8 cellular contexts compared by ENCODE assay signal in genomic region chrX:154918060-154918483, GRCh38. TPM values are rescaled to one million over a fixed set of nuclear protein-coding genes. Genes with fewer than 3 reads are reported as not detected.
DNase-seq lines count a peak whose midpoint lies in the region; ATAC-seq, FAIRE-seq and TF ChIP-seq lines count a peak whose summit lies in the region.

No MANE protein-coding gene starts in this region.

- no peak for TF ChIP-seq POLR2A in heart left ventricle (IDR thresholded peaks at IDR 0.05)

- peak overlapping the region; percentile 67 for H3K4me2 ChIP-seq in PC-3 (ENCODE audit: low read length)

- 9 to 22% (median 16%) methylated on average over 5 of the region's 5 CpGs for WGBS in heart left ventricle, 4 donors

- H3K9me3 Mint-ChIP-seq in activated naive CD8-positive, alpha-beta T cell treated with anti-CD3 and anti-CD28 coated beads, Interleukin-2, amount 50 U/mL, for 24 hours = no peaks in the 10 kb centered on the region

- peak overlapping the region; percentile 64 for H2AFZ ChIP-seq in PC-3 (ENCODE audit: low read length)

- peak overlapping the region; percentile 47 for H3K4me3 Mint-ChIP-seq in activated naive CD8-positive, alpha-beta T cell treated with anti-CD3 and anti-CD28 coated beads, Interleukin-2, amount 50 U/mL, for 24 hours

- no peaks in the 10 kb centered on the region for H3K4me1 ChIP-seq in PC-3 (ENCODE audit: insufficient read depth, low read length)
- H3K4me1 ChIP-seq in heart left ventricle = no peaks in the 10 kb centered on the region

- H3K27me3 Mint-ChIP-seq in activated naive CD8-positive, alpha-beta T cell treated with anti-CD3 and anti-CD28 coated beads, Interleukin-2, amount 50 U/mL, for 24 hours = no peaks in the 10 kb centered on the region

- peak; percentile 16 for DNase-seq in GM10266 (ENCODE audit: extremely low spot score)
- peak; percentile 71 for DNase-seq in KBM-7
- DNase-seq in PC-3 = peak; percentile 84
- peak; percentile 9 for DNase-seq in activated naive CD8-positive, alpha-beta T cell treated with anti-CD3 and anti-CD28 coated beads, Interleukin-2, amount 50 U/mL, for 24 hours
- peak in 4 of 5 donors; percentile 26 to 54 (median 38) for DNase-seq in heart left ventricle
- DNase-seq in posterior cingulate gyrus = peak in 6 of 10 donors; percentile 6 to 55 (median 15)

- no peaks in the 10 kb centered on the region for H3K9me2 ChIP-seq in PC-3 (replicated peaks; ENCODE audit: low read length)

- H3K9me3 ChIP-seq in PC-3 (ENCODE audit: low read length) (no peaks in the 10 kb centered on the region), heart left ventricle (peaks cover 0 to 4% (median 0%) of the 10 kb centered on the region in 12 donors)

- peaks cover 3% of the 10 kb centered on the region for H3K36me3 Mint-ChIP-seq in activated naive CD8-positive, alpha-beta T cell treated with anti-CD3 and anti-CD28 coated beads, Interleukin-2, amount 50 U/mL, for 24 hours (ENCODE audit: low read depth)

- peak overlapping the region; percentile 34; the same call in 1 of the 2 replicates for H3K4me3 ChIP-seq in PC-3 (ENCODE audit: low read length)
- H3K4me3 ChIP-seq in heart left ventricle = peak overlapping the region in 6 of 12 donors; percentile 10 to 35 (median 29)

- no peak overlapping the region for H3K27ac Mint-ChIP-seq in activated naive CD8-positive, alpha-beta T cell treated with anti-CD3 and anti-CD28 coated beads, Interleukin-2, amount 50 U/mL, for 24 hours

- H3K27me3 ChIP-seq in PC-3 (ENCODE audit: low read length) (no peaks in the 10 kb centered on the region), heart left ventricle (no peaks in the 10 kb centered on the region)

- H3K27ac ChIP-seq in PC-3 (ENCODE audit: low read length) (no peak overlapping the region), heart left ventricle (no peak overlapping the region)

- intact Hi-C loops in PC-3 (cut with micrococcal nuclease) = loop anchor here (1.0 to 10.0 kb wide), 5 partner anchors 62 to 947 kb away; no protein-coding TSS in a partner anchor
- intact Hi-C loops in heart left ventricle (cut with DNase I) = no loop called here
- intact Hi-C loops in posterior cingulate gyrus (cut with DNase I) = no loop called here

- in situ Hi-C loops in KBM-7 (cut with MboI; ENCODE audit: low pct_unique_long_range_greater_than_20kb, low sequenced_read_pairs) = no loop called here

- BruUV-seq in PC-3 (replicated peaks; lab: Mats Ljungman, UMichigan) = no TSS peak

- H3K36me3 ChIP-seq in PC-3 (ENCODE audit: low read depth, low read length) (no peaks in the 10 kb centered on the region), heart left ventricle (no peaks in the 10 kb centered on the region)

- peak; percentile 79 for FAIRE-seq in A204.1 (lab: Jason Lieb, UNC)

- peak; percentile 47 for TF ChIP-seq CTCF in GM10266 (IDR thresholded peaks at IDR 0.05; ENCODE audit: control insufficient read depth, insufficient read depth, low read depth, missing control alignments)
- peak; percentile 91 for TF ChIP-seq CTCF in PC-3 (conservative IDR thresholded peaks at IDR 0.05; ENCODE audit: low read depth, low read length)
- peak; percentile 27 to 62 (median 50) for TF ChIP-seq CTCF in heart left ventricle (IDR thresholded peaks at IDR 0.05)

- no peaks in the 10 kb centered on the region for H4K20me1 ChIP-seq in PC-3 (ENCODE audit: low read length)

- H3K9ac ChIP-seq in PC-3 (ENCODE audit: low read length) = no peak overlapping the region

- H3F3A ChIP-seq in PC-3 (ENCODE audit: low read length, unreplicated experiment) = no peaks in the 10 kb centered on the region

- ATAC-seq in PC-3 (peak; percentile 82), heart left ventricle (peak in 3 of 4 donors; percentile 62 to 73 (median 69)), GM18868 (IDR thresholded peaks at IDR 0.05; ENCODE audit: unreplicated experiment) (no peak)
- ATAC-seq in activated naive CD8-positive, alpha-beta T cell treated with anti-CD3 and anti-CD28 coated beads, Interleukin-2, amount 50 U/mL, for 24 hours = no peak

- H3K4me1 Mint-ChIP-seq in activated naive CD8-positive, alpha-beta T cell treated with anti-CD3 and anti-CD28 coated beads, Interleukin-2, amount 50 U/mL, for 24 hours = no peaks in the 10 kb centered on the region

- POLR2A ChIA-PET in PC-3 (lab: Charles Lee; ENCODE audit: unreplicated experiment) = no interaction called here

- no peaks in the 10 kb centered on the region for H3K79me2 ChIP-seq in PC-3 (ENCODE audit: low read length)

- CTCF ChIA-PET in PC-3 (lab: Charles Lee) = interaction anchor here (0.6 to 1.5 kb wide), 4 partner anchors 61 to 262 kb away, joined by 3 to 6 read pairs (median 4); no protein-coding TSS in a partner anchor

RNA-seq across cellular contexts. Expression of gene F8A1, which starts 31.9 kb away (rescaled TPM):
- 13.6 and 16.8 TPM in 2 replicates for total RNA-seq in PC-3 (2014; rRNA removed)
- total RNA-seq in heart left ventricle = 10 to 100 TPM; 16.8 to 34.5 (median 21.5) TPM
- 10 to 100 TPM; 10.2 to 35.7 TPM for polyA plus RNA-seq in heart left ventricle

Comparison
In these comparisons a context has a peak if more than half of its experiments do, and no peak if none do; other contexts are left out.
1. DNase-seq: peak in every context shown above with its lines; median percentile 84 in PC-3; 71 in KBM-7; 38 in heart left ventricle; 16 in GM10266; 15 in posterior cingulate gyrus; 9 in activated naive CD8-positive, alpha-beta T cell treated with anti-CD3 and anti-CD28 coated beads, Interleukin-2, amount 50 U/mL, for 24 hours.
2. ATAC-seq: peak in PC-3 (single experiment) and heart left ventricle (3 of 4); none in activated naive CD8-positive, alpha-beta T cell treated with anti-CD3 and anti-CD28 coated beads, Interleukin-2, amount 50 U/mL, for 24 hours (single experiment) and GM18868 (single experiment).
3. Peak in every context shown above with its lines, with median percentiles within 50 percentile points of each other: CTCF ChIP-seq.